9 cellular contexts compared by ENCODE assay signal in the genomic region with DNA sequence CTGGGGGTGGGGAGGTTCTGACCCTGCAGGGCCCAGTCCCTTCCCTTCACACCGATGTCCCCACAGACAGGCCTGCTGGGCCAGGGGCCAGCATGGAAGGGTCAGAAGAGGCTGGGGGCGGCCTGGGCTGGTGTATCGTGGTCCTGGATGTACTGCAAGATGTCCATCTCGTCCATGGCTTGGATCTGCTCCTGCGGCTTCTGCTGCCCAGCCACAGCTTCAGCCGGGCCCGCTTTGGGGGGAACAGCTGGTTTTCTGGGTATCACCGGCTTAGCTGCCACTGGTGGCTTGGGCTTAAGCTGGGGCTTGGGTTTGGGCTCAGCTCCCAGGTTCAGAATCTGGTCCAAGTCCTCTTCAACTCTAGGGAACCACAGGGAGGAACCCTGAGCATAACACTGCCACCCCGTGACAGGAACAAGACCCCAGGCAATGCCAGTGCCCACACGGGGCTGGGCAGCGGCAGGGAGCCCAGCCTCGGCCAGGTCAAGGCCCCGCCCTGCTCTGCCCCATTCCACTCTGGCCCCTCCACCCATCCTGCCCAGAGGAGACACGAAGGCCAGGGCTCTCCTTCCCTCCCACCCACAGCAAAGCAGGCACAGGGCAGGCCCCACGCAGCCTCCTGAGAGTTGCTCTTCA. TPM values are rescaled to one million over a fixed set of nuclear protein-coding genes. Genes with fewer than 3 reads are reported as not detected.
A peak's percentile ranks its signal among the peaks of the same experiment; 100 is the strongest.
DNase-seq lines count a peak whose midpoint lies in the region; TF ChIP-seq lines count a peak whose summit lies in the region.
"Had no signal": no experiment of that assay in that cellular context is flagged by ENCODE, and none has a peak within 500 bp of the region (broad histone marks: within the 10 kb centered on the region; RNA-seq: fewer than 3 reads in every experiment).

No MANE protein-coding gene starts in this region.

- CTCF ChIA-PET in A673 (lab: Charles Lee): no interaction called here

- peaks cover 12% of the 10 kb centered on the region for H3K27me3 Mint-ChIP-seq in glutamatergic neuron (ENCODE audit: unreplicated experiment)
- peaks cover 3% of the 10 kb centered on the region for H3K27me3 Mint-ChIP-seq in nephron progenitor cell (ENCODE audit: low read depth, poor library complexity)

- peaks cover 19% of the 10 kb centered on the region in 2 donors for H3K36me3 ChIP-seq in thyroid gland
- no peaks in the 10 kb centered on the region for H3K36me3 ChIP-seq in A673 (ENCODE audit: insufficient read depth, low read length, poor library complexity, severe bottlenecking)

- 27 to 56% methylated on average over 5 to 8 of the region's 15 CpGs for WGBS in thyroid gland, 2 donors

- H3K4me1 ChIP-seq in thyroid gland (peaks cover 50 to 65% of the 10 kb centered on the region in 2 donors), A673 (ENCODE audit: insufficient read depth, low read length, poor library complexity, severe bottlenecking) (no peaks in the 10 kb centered on the region)

- H3K36me3 Mint-ChIP-seq in glutamatergic neuron (ENCODE audit: unreplicated experiment) (peaks cover 8% of the 10 kb centered on the region), nephron progenitor cell (ENCODE audit: low read depth) (no peaks in the 10 kb centered on the region)

- TF ChIP-seq CTCF in VCaP (conservative IDR thresholded peaks at IDR 0.05): no peak
- TF ChIP-seq CTCF in glutamatergic neuron (IDR thresholded peaks at IDR 0.05; ENCODE audit: partially characterized antibody, unreplicated experiment): no peak
- TF ChIP-seq CTCF in nephron progenitor cell (IDR thresholded peaks at IDR 0.05): no peak
- no peak for TF ChIP-seq CTCF in thyroid gland (IDR thresholded peaks at IDR 0.05)
- TF ChIP-seq CTCF in A673 (conservative IDR thresholded peaks at IDR 0.05; ENCODE audit: low read depth, low read length): no peak

- peak overlapping the region; percentile 59 for H3K27ac ChIP-seq in VCaP
- H3K27ac ChIP-seq in thyroid gland: peak overlapping the region; percentile 95 to 100 (median 99)
- H3K27ac ChIP-seq in A673 (ENCODE audit: low read depth, low read length, poor library complexity, severe bottlenecking): no peak overlapping the region

- peaks cover 15% of the 10 kb centered on the region for H3K4me1 Mint-ChIP-seq in glutamatergic neuron (ENCODE audit: low read depth, unreplicated experiment)
- H3K4me1 Mint-ChIP-seq in nephron progenitor cell: peaks cover 58% of the 10 kb centered on the region

- POLR2A ChIA-PET in A673 (lab: Charles Lee; ENCODE audit: low non-redundant PET): no interaction called here

- H3K9me3 Mint-ChIP-seq in glutamatergic neuron (ENCODE audit: unreplicated experiment): peaks cover 13% of the 10 kb centered on the region
- no peaks in the 10 kb centered on the region for H3K9me3 Mint-ChIP-seq in nephron progenitor cell

- TF ChIP-seq POLR2A in thyroid gland (IDR thresholded peaks at IDR 0.05): no peak

- no peaks in the 10 kb centered on the region for H3K9me3 ChIP-seq in thyroid gland
- no peaks in the 10 kb centered on the region for H3K9me3 ChIP-seq in A673 (ENCODE audit: low read depth, low read length, poor library complexity, severe bottlenecking)

- BruUV-seq in A673 (replicated peaks; lab: Mats Ljungman, UMichigan): no TSS peak

- H3K4me3 Mint-ChIP-seq in glutamatergic neuron (ENCODE audit: unreplicated experiment) (no peak overlapping the region), nephron progenitor cell (no peak overlapping the region)

- H3K27me3 ChIP-seq in thyroid gland: no peaks in the 10 kb centered on the region
- H3K27me3 ChIP-seq in A673 (replicated peaks; ENCODE audit: insufficient read depth, low read depth, low read length, poor library complexity): no peaks in the 10 kb centered on the region

- H3K4me3 ChIP-seq in thyroid gland (replicated peaks in 1 of 3) (no peak overlapping the region), A673 (ENCODE audit: low read depth, low read length, poor library complexity, severe bottlenecking) (no peak overlapping the region)

- DNase-seq in glutamatergic neuron (peak; percentile 11), nephron progenitor cell (no peak), thyroid gland (peak; percentile 39 to 51), DMS53 treated with DMSO at 0.1 percent for 48 hours (lab: John Stamatoyannopoulos, UW; ENCODE audit: unreplicated experiment) (no peak), NCI-H526 (lab: John Stamatoyannopoulos, UW) (no peak), A673 (ENCODE audit: low spot score) (no peak), GM19240 (ENCODE audit: insufficient read length, low spot score) (no peak)
- DNase-seq: NCI-H1436 had no signal

- H3K27ac Mint-ChIP-seq in glutamatergic neuron (ENCODE audit: unreplicated experiment) (no peak overlapping the region), nephron progenitor cell (peak overlapping the region; percentile 85)

- intact Hi-C loops in thyroid gland (cut with DNase I): no loop called here
- intact Hi-C loops in A673 (cut with micrococcal nuclease; ENCODE audit: unreplicated experiment): no loop called here

RNA-seq across cellular contexts. Expression of a gene that starts 31.9 kb away (rescaled TPM):
- total RNA-seq in glutamatergic neuron (ENCODE audit: unreplicated experiment) (23.8 TPM), thyroid gland (10 to 100 TPM; 30.8 to 42.7 (median 41.7) TPM), A673 (2021) (12.6 and 13.2 TPM in 2 replicates)

RNA-seq across cellular contexts. Expression of a gene that starts 47.9 kb away (rescaled TPM):
- total RNA-seq in glutamatergic neuron (ENCODE audit: unreplicated experiment): not detected
- total RNA-seq in thyroid gland: under 1 TPM; under 0.01 to 0.42 (median 0.13) TPM
- total RNA-seq in A673 (2021): not detected in 2 replicates

Comparison
In these comparisons a context has a peak if more than half of its experiments do, and no peak if none do; other contexts are left out.
1. DNase-seq: peak in glutamatergic neuron (single experiment) and thyroid gland (2 of 2); none in nephron progenitor cell (single experiment), DMS53 treated with DMSO at 0.1 percent for 48 hours (single experiment), NCI-H526 (0 of 2), A673 (single experiment) and GM19240 (single experiment).